Comparison of ENCODE assay signal across 8 cellular contexts in genomic region chr14:101947577-101947903, GRCh38. TPM values are rescaled to one million over a fixed set of nuclear protein-coding genes. Genes with fewer than 3 reads are reported as not detected.
DNase-seq lines count a peak whose midpoint lies in the region; ATAC-seq and TF ChIP-seq lines count a peak whose summit lies in the region.

No MANE protein-coding gene starts in this region.

- H3K4me3 ChIP-seq in RWPE2 (ENCODE audit: severe bottlenecking) (peak overlapping the region; percentile 60), neuronal stem cell (ENCODE audit: low read length in 2 of 2) (peak overlapping the region; percentile 86 to 95)

- H2BK120ac ChIP-seq in H9 (ENCODE audit: low read depth, low read length, poor library complexity, severe bottlenecking), result no peak overlapping the region
- no peak overlapping the region for H2BK120ac ChIP-seq in neuronal stem cell (ENCODE audit: low read depth, low read length)

- H3K27ac Mint-ChIP-seq in Calu3 (ENCODE audit: unreplicated experiment), result peak overlapping the region; percentile 98
- H3K27ac Mint-ChIP-seq in H9, result peak overlapping the region; percentile 99

- CTCF ChIA-PET in Calu3 (lab: Charles Lee), result interaction anchor here (0.9 to 1.5 kb wide), 2 partner anchors 177 to 240 kb away, joined by 3 to 7 read pairs; no protein-coding TSS in a partner anchor

- no peaks in the 10 kb centered on the region for H3K36me3 ChIP-seq in RWPE2 (ENCODE audit: low read depth)
- H3K36me3 ChIP-seq in neuronal stem cell (replicated peaks in 1 of 2; ENCODE audit: control insufficient read depth in 2 of 2, insufficient read depth in 2 of 2, low read length in 2 of 2), result no peaks in the 10 kb centered on the region

- H3K27me3 ChIP-seq in H9 (ENCODE audit: insufficient read depth, low read length), result peaks cover 21% of the 10 kb centered on the region
- no peaks in the 10 kb centered on the region for H3K27me3 ChIP-seq in RWPE2 (ENCODE audit: insufficient read depth, poor library complexity, severe bottlenecking)
- H3K27me3 ChIP-seq in neuronal stem cell (ENCODE audit: control insufficient read depth in 3 of 3, insufficient read depth in 3 of 3, low read depth in 1 of 3, low read length in 3 of 3), result peaks cover 0 to 3% (median 0%) of the 10 kb centered on the region in 3 experiments

- H2AK5ac ChIP-seq in H9 (ENCODE audit: insufficient read length, low read length), result no peak overlapping the region
- peak overlapping the region; percentile 97 for H2AK5ac ChIP-seq in neuronal stem cell (ENCODE audit: low read depth, low read length)

- H3K9ac ChIP-seq in H9 (ENCODE audit: extremely low read depth, insufficient read length, low read length), result peak overlapping the region; percentile 95
- H3K9ac ChIP-seq in neuronal stem cell (ENCODE audit: low read depth, low read length, poor library complexity), result peak overlapping the region; percentile 97

- H3K56ac ChIP-seq in H9 (ENCODE audit: insufficient read length, low read depth, low read length), result no peak overlapping the region

- no peaks in the 10 kb centered on the region for H3K79me1 ChIP-seq in H9 (ENCODE audit: insufficient read depth, low read depth, low read length, poor library complexity, severe bottlenecking)
- peaks cover 7% of the 10 kb centered on the region for H3K79me1 ChIP-seq in neuronal stem cell (ENCODE audit: low read depth, low read length)

- H3K14ac ChIP-seq in H9 (ENCODE audit: insufficient read depth, low read length), result peak overlapping the region; percentile 28
- no peak overlapping the region for H3K14ac ChIP-seq in neuronal stem cell (ENCODE audit: low read length)

- peak overlapping the region; percentile 24 for H4K91ac ChIP-seq in H9 (ENCODE audit: insufficient read length, low read depth, low read length)
- H4K91ac ChIP-seq in neuronal stem cell (ENCODE audit: low read depth, low read length, poor library complexity), result peak overlapping the region; percentile 93

- BruUV-seq in Calu3 (replicated peaks; lab: Mats Ljungman, UMichigan), result TSS peak; percentile 99

- peak overlapping the region; percentile 96 for H3K4me3 Mint-ChIP-seq in Calu3 (ENCODE audit: low read depth, unreplicated experiment)
- H3K4me3 Mint-ChIP-seq in H9, result peak overlapping the region; percentile 91 to 97

- WGBS in H9 (ENCODE audit: extremely low coverage, insufficient read length, low lambda C conversion rate), result no CpG with 5 or more reads among the region's 8 CpGs
- WGBS in neuronal stem cell (ENCODE audit: extremely low coverage in 2 of 2, insufficient read length in 2 of 2, insufficient replicate concordance in 1 of 2), 2 donors, result no CpG with 5 or more reads among the region's 8 CpGs

- peaks cover 9% of the 10 kb centered on the region for H3K4me1 Mint-ChIP-seq in Calu3 (ENCODE audit: low read depth, unreplicated experiment)
- H3K4me1 Mint-ChIP-seq in H9, result peaks cover 18 to 23% of the 10 kb centered on the region in 2 experiments

- peak overlapping the region; percentile 90 for H3K4me2 ChIP-seq in H9 (ENCODE audit: insufficient read depth, insufficient read length, low read length)
- peak overlapping the region; percentile 97 for H3K4me2 ChIP-seq in neuronal stem cell (ENCODE audit: insufficient read depth, low read length, poor library complexity, severe bottlenecking)

- H3K9me3 ChIP-seq in H9 (ENCODE audit: control insufficient read depth, low read depth, low read length) (no peaks in the 10 kb centered on the region), RWPE2 (ENCODE audit: severe bottlenecking) (no peaks in the 10 kb centered on the region), neuronal stem cell (replicated peaks in 1 of 2; ENCODE audit: control insufficient read depth in 2 of 2, insufficient read depth in 1 of 2, low read depth in 1 of 2, low read length in 2 of 2) (no peaks in the 10 kb centered on the region)

- H3K4me1 ChIP-seq in H9 (ENCODE audit: insufficient read depth, low read length) (0 out of 2 replicates have a peak, but pooled peaks cover 2% of the 10 kb centered on the region), RWPE2 (ENCODE audit: insufficient read depth, poor library complexity, severe bottlenecking) (no peaks in the 10 kb centered on the region), neuronal stem cell (ENCODE audit: control insufficient read depth in 2 of 2, insufficient read depth in 1 of 2, low read depth in 1 of 2, low read length in 2 of 2) (peaks cover 0 to 6% of the 10 kb centered on the region in 2 donors)

- no peak for ATAC-seq in RWPE2 (ENCODE audit: low read depth)

- no peak overlapping the region for H3T11ph ChIP-seq in H9 (ENCODE audit: low read length)

- H3K23ac ChIP-seq in H9 (ENCODE audit: insufficient read length, low read depth, low read length), result no peak overlapping the region
- H3K23ac ChIP-seq in neuronal stem cell (ENCODE audit: low read depth, low read length, poor library complexity), result peak overlapping the region; percentile 39

- H2BK20ac ChIP-seq in H9 (ENCODE audit: low read depth, low read length, poor library complexity, severe bottlenecking), result no peak overlapping the region

- no peaks in the 10 kb centered on the region for H3K79me2 ChIP-seq in H9 (ENCODE audit: insufficient read depth, low read length)

- H2BK12ac ChIP-seq in H9 (ENCODE audit: insufficient read length, low read depth, low read length), result no peak overlapping the region
- no peak overlapping the region for H2BK12ac ChIP-seq in neuronal stem cell (ENCODE audit: low read length)

- no peaks in the 10 kb centered on the region for H3K9me3 Mint-ChIP-seq in Calu3 (ENCODE audit: low read depth, unreplicated experiment)
- H3K9me3 Mint-ChIP-seq in H9, result no peaks in the 10 kb centered on the region; a peak in 2 of 5 replicates

- TF ChIP-seq CTCF in Calu3 (IDR thresholded peaks at IDR 0.05; ENCODE audit: unreplicated experiment) (no peak), H9 (conservative IDR thresholded peaks at IDR 0.05) (no peak), RWPE2 (IDR thresholded peaks at IDR 0.05; ENCODE audit: poor library complexity, severe bottlenecking) (no peak)

- H3K23me2 ChIP-seq in H9 (ENCODE audit: insufficient read length, low read depth, low read length, poor library complexity, severe bottlenecking), result no peaks in the 10 kb centered on the region

- peak overlapping the region; percentile 9 for H4K5ac ChIP-seq in H9 (ENCODE audit: insufficient read length, low read depth, low read length)

- DNase-seq in Calu3, result no peak
- no peak for DNase-seq in H9
- DNase-seq in RWPE2 (ENCODE audit: low spot score), result no peak
- no peak for DNase-seq in epithelial cell of prostate (ENCODE audit: low read depth, low spot score)
- no peak for DNase-seq in neuronal stem cell (ENCODE audit: low spot score)
- no peak for DNase-seq in NCI-H187 treated with DMSO at 0.1 percent for 48 hours (lab: John Stamatoyannopoulos, UW)
- DNase-seq in activated CD8-positive, alpha-beta memory T cell treated with anti-CD3 and anti-CD28 coated beads, Interleukin-2, amount 50 U/mL, for 48 hours, result no peak
- DNase-seq in GF-D8 (lab: John Stamatoyannopoulos, UW), result no peak

- H3K18ac ChIP-seq in H9 (ENCODE audit: insufficient read length, low read depth, low read length), result peak overlapping the region; percentile 76
- H3K18ac ChIP-seq in neuronal stem cell (ENCODE audit: low read length), result peak overlapping the region; percentile 93

- H2BK5ac ChIP-seq in H9 (ENCODE audit: insufficient read length, low read length) (no peak overlapping the region), neuronal stem cell (ENCODE audit: low read length) (peak overlapping the region; percentile 79)

- peaks cover 36% of the 10 kb centered on the region for H3K27me3 Mint-ChIP-seq in Calu3 (ENCODE audit: unreplicated experiment)
- peaks cover 55% of the 10 kb centered on the region for H3K27me3 Mint-ChIP-seq in H9 (ENCODE audit: low read depth)

- intact Hi-C loops in Calu3 (cut with micrococcal nuclease; ENCODE audit: unreplicated experiment), result no loop called here

- H4K8ac ChIP-seq in H9 (replicated peaks; ENCODE audit: insufficient read length, low read depth, low read length), result no peak overlapping the region
- no peak overlapping the region for H4K8ac ChIP-seq in neuronal stem cell (ENCODE audit: low read depth, low read length)

- H2BK15ac ChIP-seq in H9 (ENCODE audit: low read depth, low read length) (no peak overlapping the region), neuronal stem cell (ENCODE audit: low read length) (no peak overlapping the region)

- H2AFZ ChIP-seq in H9 (ENCODE audit: low read length) (no peak overlapping the region), neuronal stem cell (ENCODE audit: low read length) (peak overlapping the region; percentile 91)

- no peak overlapping the region for H3K4ac ChIP-seq in H9 (ENCODE audit: low read depth, low read length)
- H3K4ac ChIP-seq in neuronal stem cell (ENCODE audit: low read length), result no peak overlapping the region

- H4K20me1 ChIP-seq in H9 (ENCODE audit: control insufficient read depth, insufficient read depth, insufficient read length), result no peaks in the 10 kb centered on the region

- H3K27ac ChIP-seq in H9 (ENCODE audit: insufficient read length, low read depth, low read length), result no peak overlapping the region
- H3K27ac ChIP-seq in RWPE2 (ENCODE audit: poor library complexity, severe bottlenecking), result peak overlapping the region; percentile 64
- H3K27ac ChIP-seq in epithelial cell of prostate, result peak overlapping the region; percentile 97
- peak overlapping the region; percentile 62 for H3K27ac ChIP-seq in neuronal stem cell (replicated peaks; ENCODE audit: low read length)

- H3K36me3 Mint-ChIP-seq in Calu3 (ENCODE audit: insufficient read depth, unreplicated experiment) (peaks cover 34% of the 10 kb centered on the region), H9 (ENCODE audit: insufficient read depth in 1 of 3, low read depth in 3 of 3) (no peaks in the 10 kb centered on the region)

RNA-seq across cellular contexts. Expression of gene DYNC1H1, which starts 16.8 kb away (rescaled TPM):
- 510 and 529 TPM in 2 replicates for total RNA-seq in Calu3 (2022)
- 319 and 359 TPM in 2 replicates for total RNA-seq in H9 (2021)
- polyA plus RNA-seq in neuronal stem cell (2013, experiment 1 of 2), result 54.3 TPM
- 50.1 TPM for polyA plus RNA-seq in neuronal stem cell (2013, experiment 2 of 2)
